In genomic region chr7:75719626-75720025, GRCh38 we compare ENCODE assay signal across 15 cellular contexts. TPM values are rescaled to one million over a fixed set of nuclear protein-coding genes. Genes with fewer than 3 reads are reported as not detected.
DNase-seq lines count a peak whose midpoint lies in the region; ATAC-seq and TF ChIP-seq lines count a peak whose summit lies in the region.
"Had no signal": no experiment of that assay in that cellular context is flagged by ENCODE, and none has a peak within 500 bp of the region (broad histone marks: within the 10 kb centered on the region; RNA-seq: fewer than 3 reads in every experiment).

No MANE protein-coding gene starts in this region.

- H3K4me3 Mint-ChIP-seq in chondrocyte (ENCODE audit: unreplicated experiment) (no peak overlapping the region), nephron progenitor cell (no peak overlapping the region)
- no peak overlapping the region for H3K4me3 Mint-ChIP-seq in stimulated activated effector memory CD8-positive, alpha-beta T cell treated with anti-CD3 and anti-CD28 coated beads, Interleukin-12 subunit alpha, Interleukin-12 subunit beta, amount 100 ng/mL, for 72 hours
- H3K4me3 Mint-ChIP-seq: B cell had no signal

- TF ChIP-seq CTCF in VCaP (conservative IDR thresholded peaks at IDR 0.05) (no peak), chondrocyte (IDR thresholded peaks at IDR 0.05) (no peak), nephron progenitor cell (IDR thresholded peaks at IDR 0.05) (no peak)

- peak; percentile 14 for DNase-seq in chondrocyte (ENCODE audit: low spot score)
- DNase-seq in nephron progenitor cell, result no peak
- DNase-seq in stimulated activated effector memory CD8-positive, alpha-beta T cell treated with anti-CD3 and anti-CD28 coated beads, Interleukin-12 subunit alpha, Interleukin-12 subunit beta, amount 100 ng/mL, for 72 hours (ENCODE audit: low spot score in 2 of 2), result no peak
- no peak for DNase-seq in DMS 273 (lab: John Stamatoyannopoulos, UW; ENCODE audit: unreplicated experiment)
- DNase-seq: C1 segment of cervical spinal cord; CD4-positive, alpha-beta memory T cell; DMS153; DMS79 treated with DMSO at 0.1 percent for 48 hours; EL; GF-D8 had no signal

- H3K27ac ChIP-seq in VCaP, result peak overlapping the region; percentile 70

- H3K27ac Mint-ChIP-seq in chondrocyte (ENCODE audit: unreplicated experiment) (no peak overlapping the region), nephron progenitor cell (peak overlapping the region; percentile 54)
- peak overlapping the region; percentile 29 for H3K27ac Mint-ChIP-seq in stimulated activated effector memory CD8-positive, alpha-beta T cell treated with anti-CD3 and anti-CD28 coated beads, Interleukin-12 subunit alpha, Interleukin-12 subunit beta, amount 100 ng/mL, for 72 hours
- H3K27ac Mint-ChIP-seq: B cell; CD4-positive, alpha-beta memory T cell had no signal

- H3K9me3 Mint-ChIP-seq in chondrocyte (ENCODE audit: low read depth) (peaks cover 2% of the 10 kb centered on the region), nephron progenitor cell (peaks cover 10% of the 10 kb centered on the region)
- no peaks in the 10 kb centered on the region for H3K9me3 Mint-ChIP-seq in stimulated activated effector memory CD8-positive, alpha-beta T cell treated with anti-CD3 and anti-CD28 coated beads, Interleukin-12 subunit alpha, Interleukin-12 subunit beta, amount 100 ng/mL, for 72 hours
- H3K9me3 Mint-ChIP-seq: CD4-positive, alpha-beta memory T cell had no signal

- H3K36me3 Mint-ChIP-seq in chondrocyte (ENCODE audit: low read depth) (peaks cover 4% of the 10 kb centered on the region), nephron progenitor cell (ENCODE audit: low read depth) (peaks cover 11% of the 10 kb centered on the region)
- no peaks in the 10 kb centered on the region for H3K36me3 Mint-ChIP-seq in stimulated activated effector memory CD8-positive, alpha-beta T cell treated with anti-CD3 and anti-CD28 coated beads, Interleukin-12 subunit alpha, Interleukin-12 subunit beta, amount 100 ng/mL, for 72 hours

- no peak for ATAC-seq in stimulated activated effector memory CD8-positive, alpha-beta T cell treated with anti-CD3 and anti-CD28 coated beads, Interleukin-12 subunit alpha, Interleukin-12 subunit beta, amount 100 ng/mL, for 72 hours
- ATAC-seq in HG03342 (IDR thresholded peaks at IDR 0.05; ENCODE audit: unreplicated experiment) (no peak), GM18909 (IDR thresholded peaks at IDR 0.05; ENCODE audit: poor library complexity, unreplicated experiment) (no peak)

- H3K27me3 Mint-ChIP-seq in chondrocyte (ENCODE audit: low read depth) (no peaks in the 10 kb centered on the region), nephron progenitor cell (ENCODE audit: low read depth, poor library complexity) (peaks cover 10% of the 10 kb centered on the region)
- H3K27me3 Mint-ChIP-seq: B cell had no signal

- H3K4me1 Mint-ChIP-seq in chondrocyte (ENCODE audit: low read depth), result peaks cover 24% of the 10 kb centered on the region
- H3K4me1 Mint-ChIP-seq in nephron progenitor cell, result peaks cover 24% of the 10 kb centered on the region
- peaks cover 9% of the 10 kb centered on the region for H3K4me1 Mint-ChIP-seq in stimulated activated effector memory CD8-positive, alpha-beta T cell treated with anti-CD3 and anti-CD28 coated beads, Interleukin-12 subunit alpha, Interleukin-12 subunit beta, amount 100 ng/mL, for 72 hours
- H3K4me1 Mint-ChIP-seq: CD4-positive, alpha-beta memory T cell had no signal

RNA-seq across cellular contexts. Expression of gene HIP1, which starts 19.1 kb away (rescaled TPM):
- 45.0 to 87.6 TPM (median 46.6 TPM) in 3 replicates for total RNA-seq in chondrocyte

RNA-seq across cellular contexts. Expression of gene CCL26, which starts 52.4 kb away (rescaled TPM):
- not detected in 3 replicates for total RNA-seq in chondrocyte
- total RNA-seq: B cell; CD4-positive, alpha-beta memory T cell; HT1080 had no signal
